Comparison of ENCODE assay signal across 9 cellular contexts in genomic region chr10:83373659-83374058, GRCh38.
DNase-seq lines count a peak whose midpoint lies in the region; ATAC-seq, FAIRE-seq and TF ChIP-seq lines count a peak whose summit lies in the region.
"Had no signal": no experiment of that assay in that cellular context is flagged by ENCODE, and none has a peak within 500 bp of the region (broad histone marks: within the 10 kb centered on the region; RNA-seq: fewer than 3 reads in every experiment).

No MANE protein-coding gene starts in this region.

- in situ Hi-C loops in GM23248 (cut with MboI): no loop called here

- intact Hi-C loops in posterior vena cava (cut with DNase I): no loop called here

- no peak overlapping the region for H3K27ac Mint-ChIP-seq in glutamatergic neuron (ENCODE audit: unreplicated experiment)

- WGBS in GM23248 (ENCODE audit: low coverage in 1 of 2, low lambda C conversion rate in 2 of 2, missing lambda C conversion rate in 2 of 2), 2 experiments: 21 to 28% methylated on average over 2 of the region's 2 CpGs

- H3K9me2 ChIP-seq in GM23248 (ENCODE audit: insufficient read depth): no peaks in the 10 kb centered on the region

- no peaks in the 10 kb centered on the region for H4K20me1 ChIP-seq in GM23248 (ENCODE audit: insufficient read depth)

- no peak overlapping the region for H3K4me3 ChIP-seq in GM23248

- no peaks in the 10 kb centered on the region for H3K9me3 Mint-ChIP-seq in glutamatergic neuron (ENCODE audit: unreplicated experiment)

- peak; percentile 41 for DNase-seq in AG08395 (ENCODE audit: low spot score)
- DNase-seq in GM23248: peak; percentile 1
- DNase-seq in RCC 7860 (ENCODE audit: low spot score): peak; percentile 10
- DNase-seq in glutamatergic neuron: peak; percentile 41
- DNase-seq in HPDE6-E6E7 (ENCODE audit: extremely low spot score): no peak
- DNase-seq in posterior vena cava (ENCODE audit: low spot score): no peak
- DNase-seq in stimulated activated CD4-positive, alpha-beta T cell treated with anti-CD3 and anti-CD28 coated beads, Interleukin-4, amount 100 ng/mL, for 1 hour: no peak
- DNase-seq: NCI-H1092 treated with DMSO at 0.1 percent for 48 hours had no signal

- no peak overlapping the region for H3K9ac ChIP-seq in GM23248

- no peak overlapping the region for H3K4me2 ChIP-seq in GM23248 (ENCODE audit: unreplicated experiment)

- no peak overlapping the region for H3K4me3 Mint-ChIP-seq in glutamatergic neuron (ENCODE audit: unreplicated experiment)

- no peaks in the 10 kb centered on the region for H3K36me3 Mint-ChIP-seq in glutamatergic neuron (ENCODE audit: unreplicated experiment)

- peak; percentile 70 for TF ChIP-seq CTCF in glutamatergic neuron (IDR thresholded peaks at IDR 0.05; ENCODE audit: partially characterized antibody, unreplicated experiment)

- FAIRE-seq in RCC 7860 (lab: Jason Lieb, UNC): no peak

- no peaks in the 10 kb centered on the region for H3K4me1 ChIP-seq in GM23248 (ENCODE audit: insufficient read depth)

- no peak overlapping the region for H3K27ac ChIP-seq in GM23248

- H3F3A ChIP-seq in GM23248 (ENCODE audit: insufficient read depth): no peaks in the 10 kb centered on the region

- H3K36me3 ChIP-seq in GM23248 (ENCODE audit: low read depth): no peaks in the 10 kb centered on the region

- no peak overlapping the region for H2AFZ ChIP-seq in GM23248

- H3K4me1 Mint-ChIP-seq in glutamatergic neuron (ENCODE audit: low read depth, unreplicated experiment): peaks cover 12% of the 10 kb centered on the region

- ATAC-seq in HG03095 (IDR thresholded peaks at IDR 0.05; ENCODE audit: unreplicated experiment): no peak

- H3K79me2 ChIP-seq in GM23248 (ENCODE audit: insufficient read depth): no peaks in the 10 kb centered on the region

- H3K27me3 ChIP-seq in GM23248 (replicated peaks; ENCODE audit: insufficient read depth): no peaks in the 10 kb centered on the region

- H3K27me3 Mint-ChIP-seq in glutamatergic neuron (ENCODE audit: unreplicated experiment): no peaks in the 10 kb centered on the region

- no peaks in the 10 kb centered on the region for H3K9me3 ChIP-seq in GM23248 (ENCODE audit: low read depth)

Comparison
In these comparisons a context has a peak if more than half of its experiments do, and no peak if none do; other contexts are left out.
1. DNase-seq: peak in AG08395 (single experiment), GM23248 (single experiment), RCC 7860 (single experiment) and glutamatergic neuron (single experiment); none in HPDE6-E6E7 (single experiment), posterior vena cava (single experiment) and stimulated activated CD4-positive, alpha-beta T cell treated with anti-CD3 and anti-CD28 coated beads, Interleukin-4, amount 100 ng/mL, for 1 hour (single experiment).